ENCODE assay signal across 9 cellular contexts in genomic region chr20:35600176-35600995, GRCh38. TPM values are rescaled to one million over a fixed set of nuclear protein-coding genes. Genes with fewer than 3 reads are reported as not detected.
DNase-seq lines count a peak whose midpoint lies in the region; ATAC-seq and TF ChIP-seq lines count a peak whose summit lies in the region.
"Had no signal": no experiment of that assay in that cellular context is flagged by ENCODE, and none has a peak within 500 bp of the region (broad histone marks: within the 10 kb centered on the region; RNA-seq: fewer than 3 reads in every experiment).

No MANE protein-coding gene starts in this region.

- H3K9me3 ChIP-seq in colonic mucosa: no peaks in the 10 kb centered on the region
- no peaks in the 10 kb centered on the region for H3K9me3 ChIP-seq in muscle layer of duodenum (ENCODE audit: control insufficient read depth in 1 of 2, low read length in 2 of 2)
- no peaks in the 10 kb centered on the region for H3K9me3 ChIP-seq in thymus (ENCODE audit: control insufficient read depth)

- H3K27me3 Mint-ChIP-seq in activated CD4-positive, alpha-beta T cell treated with anti-CD3 and anti-CD28 coated beads, Interleukin-2, amount 10 ng/mL, durations not matched to agents 24 days and 14 days: peaks cover 61% of the 10 kb centered on the region

- no peak for DNase-seq in activated CD4-positive, alpha-beta T cell treated with anti-CD3 and anti-CD28 coated beads, Interleukin-2, amount 10 ng/mL, durations not matched to agents 24 days and 14 days
- DNase-seq in activated CD4-positive, alpha-beta T cell treated with anti-CD3 and anti-CD28 coated beads for 1 hour: no peak
- DNase-seq in colonic mucosa: no peak
- DNase-seq: ACHN had no signal

- H3K27ac ChIP-seq in colonic mucosa: no peak overlapping the region
- no peak overlapping the region for H3K27ac ChIP-seq in muscle layer of duodenum (ENCODE audit: low read length)
- H3K27ac ChIP-seq in thymus (ENCODE audit: low read depth): no peak overlapping the region

- 30% methylated on average over 34 of the region's 34 CpGs for WGBS in thymus

- no peak for TF ChIP-seq CTCF in colonic mucosa (IDR thresholded peaks at IDR 0.05)

- H3K4me1 ChIP-seq in colonic mucosa: no peaks in the 10 kb centered on the region
- peaks cover 0 to 17% of the 10 kb centered on the region in 2 donors for H3K4me1 ChIP-seq in muscle layer of duodenum (ENCODE audit: control insufficient read depth in 1 of 2, insufficient read depth in 2 of 2, low read length in 2 of 2)
- H3K4me1 ChIP-seq in thymus (ENCODE audit: control insufficient read depth, insufficient read depth, low read length): peaks cover 9% of the 10 kb centered on the region

- H3K9me3 Mint-ChIP-seq in activated CD4-positive, alpha-beta T cell treated with anti-CD3 and anti-CD28 coated beads, Interleukin-2, amount 10 ng/mL, durations not matched to agents 24 days and 14 days: no peaks in the 10 kb centered on the region

- peaks cover 9% of the 10 kb centered on the region for H3K4me1 Mint-ChIP-seq in activated CD4-positive, alpha-beta T cell treated with anti-CD3 and anti-CD28 coated beads, Interleukin-2, amount 10 ng/mL, durations not matched to agents 24 days and 14 days

- H3K4me3 ChIP-seq in colonic mucosa (peak overlapping the region; percentile 29), muscle layer of duodenum (ENCODE audit: low read depth in 1 of 2, low read length in 2 of 2) (peak overlapping the region; percentile 37 to 63), thymus (ENCODE audit: low read length) (peak overlapping the region; percentile 57)

- H3K36me3 ChIP-seq in colonic mucosa: no peaks in the 10 kb centered on the region
- no peaks in the 10 kb centered on the region for H3K36me3 ChIP-seq in muscle layer of duodenum (ENCODE audit: control insufficient read depth in 1 of 2, insufficient read depth in 2 of 2, low read length in 2 of 2)
- no peaks in the 10 kb centered on the region for H3K36me3 ChIP-seq in thymus (ENCODE audit: control insufficient read depth, insufficient read depth)

- intact Hi-C loops in activated CD4-positive, alpha-beta T cell treated with anti-CD3 and anti-CD28 coated beads, Interleukin-2, amount 10 ng/mL, durations not matched to agents 24 days and 14 days (cut with micrococcal nuclease): loop anchor here (2.0 to 10.0 kb wide), 3 partner anchors 62 to 284 kb away; partner anchors contain the start of genes CPNE1, NFS1, RBM12 and ROMO1
- intact Hi-C loops in colonic mucosa (cut with DNase I): no loop called here

- ATAC-seq in GM19023 (IDR thresholded peaks at IDR 0.05; ENCODE audit: unreplicated experiment) (no peak), GM21786 (IDR thresholded peaks at IDR 0.05; ENCODE audit: unreplicated experiment) (no peak), GM21737 (IDR thresholded peaks at IDR 0.05; ENCODE audit: unreplicated experiment) (no peak)

- H3K27me3 ChIP-seq in colonic mucosa (no peaks in the 10 kb centered on the region), muscle layer of duodenum (ENCODE audit: low read depth, low read length) (no peaks in the 10 kb centered on the region), thymus (ENCODE audit: control insufficient read depth, insufficient read depth) (peaks cover 36% of the 10 kb centered on the region)

- H3K27ac Mint-ChIP-seq in activated CD4-positive, alpha-beta T cell treated with anti-CD3 and anti-CD28 coated beads, Interleukin-2, amount 10 ng/mL, durations not matched to agents 24 days and 14 days: no peak overlapping the region

- H3K9ac ChIP-seq in colonic mucosa (ENCODE audit: low read depth in 2 of 2, low read length in 2 of 2): peak overlapping the region in 1 of 2 donors; percentile 72

- H3K4me3 Mint-ChIP-seq in activated CD4-positive, alpha-beta T cell treated with anti-CD3 and anti-CD28 coated beads, Interleukin-2, amount 10 ng/mL, durations not matched to agents 24 days and 14 days: peak overlapping the region; percentile 81

- H3K36me3 Mint-ChIP-seq in activated CD4-positive, alpha-beta T cell treated with anti-CD3 and anti-CD28 coated beads, Interleukin-2, amount 10 ng/mL, durations not matched to agents 24 days and 14 days (ENCODE audit: low read depth): peaks cover 2% of the 10 kb centered on the region

RNA-seq across cellular contexts. Expression of gene SPAG4, which starts 15.2 kb away (rescaled TPM):
- 3.5 and 5.2 TPM in 2 replicates for total RNA-seq in activated CD4-positive, alpha-beta T cell treated with anti-CD3 and anti-CD28 coated beads, Interleukin-2, amount 10 ng/mL, durations not matched to agents 24 days and 14 days
- 1 to 10 TPM; 5.7 to 8.6 TPM for total RNA-seq in colonic mucosa
- 4.4 TPM for polyA plus RNA-seq in thymus

RNA-seq across cellular contexts. Expression of gene ERGIC3, which starts 58.5 kb away (rescaled TPM):
- total RNA-seq in activated CD4-positive, alpha-beta T cell treated with anti-CD3 and anti-CD28 coated beads, Interleukin-2, amount 10 ng/mL, durations not matched to agents 24 days and 14 days: 123 and 136 TPM in 2 replicates
- total RNA-seq in colonic mucosa: 100 to 1,000 TPM; 233 to 270 TPM
- polyA plus RNA-seq in thymus: 181 TPM
